In genomic region chr7:816300-816750, GRCh38 we compare ENCODE assay signal across 8 cellular contexts. TPM values are rescaled to one million over a fixed set of nuclear protein-coding genes. Genes with fewer than 3 reads are reported as not detected.
DNase-seq lines count a peak whose midpoint lies in the region; TF ChIP-seq lines count a peak whose summit lies in the region.

No MANE protein-coding gene starts in this region.

- no peak overlapping the region for H3K4me2 ChIP-seq in neural cell (ENCODE audit: low read length)

- H2AFZ ChIP-seq in neural cell (ENCODE audit: low read depth, low read length): peak overlapping the region; percentile 84

- DNase-seq in ELF-1 (ENCODE audit: low read depth, low spot score): peak; percentile 96
- peak; percentile 100 for DNase-seq in H7
- DNase-seq in M059J (ENCODE audit: low read depth): peak; percentile 98
- DNase-seq in RWPE1 (ENCODE audit: low spot score): peak; percentile 99
- peak; percentile 95 for DNase-seq in activated T-helper 2 cell treated with anti-CD3 and anti-CD28 coated beads, Interferon-gamma antibody, Interleukin-2, Interleukin-4, amounts not matched to agents 10 μg/mL and 5 μg/mL and 100 μg/mL, durations not matched to agents 14 hours and 24 hours and 36 hours (ENCODE audit: low spot score)
- DNase-seq in fibroblast of mammary gland (ENCODE audit: low read depth): peak; percentile 94

- H3K4me3 ChIP-seq in H7 (ENCODE audit: insufficient read depth, low read depth, low read length): peak overlapping the region; percentile 79
- H3K4me3 ChIP-seq in fibroblast of mammary gland (ENCODE audit: control insufficient read depth, low read depth, low read length): peak overlapping the region; percentile 67
- H3K4me3 ChIP-seq in neural cell (ENCODE audit: low read length): peak overlapping the region; percentile 84

- H3K36me3 ChIP-seq in H7 (replicated peaks; ENCODE audit: control insufficient read depth, insufficient read depth, low read length) (no peaks in the 10 kb centered on the region), neural cell (ENCODE audit: insufficient read depth, low read length) (no peaks in the 10 kb centered on the region)

- POLR2A ChIA-PET in RWPE1 (lab: Yijun Ruan, JAX; ENCODE audit: low non-redundant PET): interaction anchor here (0.6 kb wide), 1 partner anchor 1843 kb away, joined by 3 read pairs; no protein-coding TSS in a partner anchor

- H3F3A ChIP-seq in neural cell (ENCODE audit: insufficient read depth, low read length, poor library complexity, severe bottlenecking): no peaks in the 10 kb centered on the region

- H3K27ac ChIP-seq in RWPE1 (peak overlapping the region; percentile 100), neural cell (ENCODE audit: low read length) (peak overlapping the region; percentile 76)

- H3K4me3 Mint-ChIP-seq in activated T-helper 2 cell treated with anti-CD3 and anti-CD28 coated beads, Interferon-gamma antibody, Interleukin-2, Interleukin-4, amounts not matched to agents 10 μg/mL and 5 μg/mL and 100 μg/mL, durations not matched to agents 14 hours and 24 hours and 36 hours (ENCODE audit: low read depth): peak overlapping the region; percentile 69
- H3K4me3 Mint-ChIP-seq in stimulated activated naive CD8-positive, alpha-beta T cell treated with anti-CD3 and anti-CD28 coated beads, Interleukin-15, Interleukin-2, amounts not matched to agents 100 ng/mL and 50 ng/mL, for 24 hours: peak overlapping the region; percentile 35

- H3K27me3 ChIP-seq in H7 (ENCODE audit: control insufficient read depth, insufficient read depth, low read length) (no peaks in the 10 kb centered on the region), neural cell (ENCODE audit: insufficient read depth, low read depth, low read length) (no peaks in the 10 kb centered on the region)

- H3K9me2 ChIP-seq in neural cell (ENCODE audit: insufficient read depth, low read length): no peaks in the 10 kb centered on the region

- H3K79me2 ChIP-seq in neural cell (replicated peaks; ENCODE audit: insufficient read depth, low read length): peaks cover 42% of the 10 kb centered on the region

- no peak for TF ChIP-seq RAD21 in neural cell (conservative IDR thresholded peaks at IDR 0.05)

- H3K9me3 Mint-ChIP-seq in activated T-helper 2 cell treated with anti-CD3 and anti-CD28 coated beads, Interferon-gamma antibody, Interleukin-2, Interleukin-4, amounts not matched to agents 10 μg/mL and 5 μg/mL and 100 μg/mL, durations not matched to agents 14 hours and 24 hours and 36 hours: no peaks in the 10 kb centered on the region
- H3K9me3 Mint-ChIP-seq in stimulated activated naive CD8-positive, alpha-beta T cell treated with anti-CD3 and anti-CD28 coated beads, Interleukin-15, Interleukin-2, amounts not matched to agents 100 ng/mL and 50 ng/mL, for 24 hours: no peaks in the 10 kb centered on the region

- peaks cover 24% of the 10 kb centered on the region for H3K36me3 Mint-ChIP-seq in activated T-helper 2 cell treated with anti-CD3 and anti-CD28 coated beads, Interferon-gamma antibody, Interleukin-2, Interleukin-4, amounts not matched to agents 10 μg/mL and 5 μg/mL and 100 μg/mL, durations not matched to agents 14 hours and 24 hours and 36 hours (ENCODE audit: low read depth)
- peaks cover 26% of the 10 kb centered on the region for H3K36me3 Mint-ChIP-seq in stimulated activated naive CD8-positive, alpha-beta T cell treated with anti-CD3 and anti-CD28 coated beads, Interleukin-15, Interleukin-2, amounts not matched to agents 100 ng/mL and 50 ng/mL, for 24 hours (ENCODE audit: low read depth)

- no peak for TF ChIP-seq EP300 in neural cell (conservative IDR thresholded peaks at IDR 0.05; ENCODE audit: poor library complexity, severe bottlenecking)

- H4K20me1 ChIP-seq in neural cell (ENCODE audit: insufficient read depth): no peaks in the 10 kb centered on the region

- peaks cover 41% of the 10 kb centered on the region for H3K4me1 Mint-ChIP-seq in activated T-helper 2 cell treated with anti-CD3 and anti-CD28 coated beads, Interferon-gamma antibody, Interleukin-2, Interleukin-4, amounts not matched to agents 10 μg/mL and 5 μg/mL and 100 μg/mL, durations not matched to agents 14 hours and 24 hours and 36 hours (ENCODE audit: low read depth)
- peaks cover 68% of the 10 kb centered on the region for H3K4me1 Mint-ChIP-seq in stimulated activated naive CD8-positive, alpha-beta T cell treated with anti-CD3 and anti-CD28 coated beads, Interleukin-15, Interleukin-2, amounts not matched to agents 100 ng/mL and 50 ng/mL, for 24 hours (ENCODE audit: low read depth)

- no peak overlapping the region for H3K27ac Mint-ChIP-seq in activated T-helper 2 cell treated with anti-CD3 and anti-CD28 coated beads, Interferon-gamma antibody, Interleukin-2, Interleukin-4, amounts not matched to agents 10 μg/mL and 5 μg/mL and 100 μg/mL, durations not matched to agents 14 hours and 24 hours and 36 hours
- H3K27ac Mint-ChIP-seq in stimulated activated naive CD8-positive, alpha-beta T cell treated with anti-CD3 and anti-CD28 coated beads, Interleukin-15, Interleukin-2, amounts not matched to agents 100 ng/mL and 50 ng/mL, for 24 hours: no peak overlapping the region

- no peak for TF ChIP-seq CTCF in RWPE1 (conservative IDR thresholded peaks at IDR 0.05; ENCODE audit: low read depth)
- no peak for TF ChIP-seq CTCF in fibroblast of mammary gland (conservative IDR thresholded peaks at IDR 0.05; ENCODE audit: control insufficient read depth, insufficient read depth, low read depth, low read length)
- no peak for TF ChIP-seq CTCF in neural cell (IDR thresholded peaks at IDR 0.05; ENCODE audit: poor library complexity, severe bottlenecking)

- H3K9me3 ChIP-seq in neural cell (ENCODE audit: low read length): no peaks in the 10 kb centered on the region

- CTCF ChIA-PET in RWPE1 (lab: Yijun Ruan, JAX): interaction anchor here (0.5 to 1.9 kb wide), 4 partner anchors 11 to 57 kb away, joined by 3 to 5 read pairs (median 4); no protein-coding TSS in a partner anchor

- H3K27me3 Mint-ChIP-seq in activated T-helper 2 cell treated with anti-CD3 and anti-CD28 coated beads, Interferon-gamma antibody, Interleukin-2, Interleukin-4, amounts not matched to agents 10 μg/mL and 5 μg/mL and 100 μg/mL, durations not matched to agents 14 hours and 24 hours and 36 hours (ENCODE audit: low read depth): peaks cover 23% of the 10 kb centered on the region
- H3K27me3 Mint-ChIP-seq in stimulated activated naive CD8-positive, alpha-beta T cell treated with anti-CD3 and anti-CD28 coated beads, Interleukin-15, Interleukin-2, amounts not matched to agents 100 ng/mL and 50 ng/mL, for 24 hours: peaks cover 18% of the 10 kb centered on the region

- intact Hi-C loops in activated T-helper 2 cell treated with anti-CD3 and anti-CD28 coated beads, Interferon-gamma antibody, Interleukin-2, Interleukin-4, amounts not matched to agents 10 μg/mL and 5 μg/mL and 100 μg/mL, durations not matched to agents 14 hours and 24 hours and 36 hours (cut with micrococcal nuclease): loop anchor here (2.0 to 10.0 kb wide), 4 partner anchors 14 to 202 kb away; partner anchors contain the start of genes DNAAF5, GET4 and PRKAR1B

- peak overlapping the region; percentile 87 for H3K9ac ChIP-seq in neural cell (ENCODE audit: low read length)

TF ChIP-seq in neural cell, 6 proteins besides CTCF, POLR2A, EP300 and RAD21:
- peak; percentile 90 for TF ChIP-seq POLR2AphosphoS5 (IDR thresholded peaks at IDR 0.05)
- no peak for TF ChIP-seq REST (IDR thresholded peaks at IDR 0.05; ENCODE audit: borderline replicate concordance)

RNA-seq across cellular contexts. Expression of gene SUN1, which starts 16.0 kb away (rescaled TPM):
- 60.5 and 82.1 TPM in 2 replicates for total RNA-seq in H7 (2014; rRNA removed; shearing (Covaris generic))
- 66.8 and 169 TPM in 2 replicates for total RNA-seq in M059J (2014; rRNA removed; shearing (Covaris generic))
- total RNA-seq in activated T-helper 2 cell treated with anti-CD3 and anti-CD28 coated beads, Interferon-gamma antibody, Interleukin-2, Interleukin-4, amounts not matched to agents 10 μg/mL and 5 μg/mL and 100 μg/mL, durations not matched to agents 14 hours and 24 hours and 36 hours: 87.7 TPM in 2 replicates
- 309 and 418 TPM in 2 replicates for polyA plus RNA-seq in neural cell
- polyA minus RNA-seq in neural cell: 216 and 309 TPM in 2 replicates

Comparison
In these comparisons a context has a peak if more than half of its experiments do, and no peak if none do; other contexts are left out.
1. Peak in every context shown above with its lines: DNase-seq, H3K4me3 ChIP-seq and H3K27ac ChIP-seq.